ENCODE assay signal across 24 cellular contexts in genomic region chr6:104952911-104953409, GRCh38. TPM values are rescaled to one million over a fixed set of nuclear protein-coding genes. Genes with fewer than 3 reads are reported as not detected.
DNase-seq lines count a peak whose midpoint lies in the region; ATAC-seq, FAIRE-seq and TF ChIP-seq lines count a peak whose summit lies in the region.
"Had no signal": no experiment of that assay in that cellular context is flagged by ENCODE, and none has a peak within 500 bp of the region (broad histone marks: within the 10 kb centered on the region; RNA-seq: fewer than 3 reads in every experiment).

No MANE protein-coding gene starts in this region.

- in situ Hi-C loops in KBM-7 (cut with MboI; ENCODE audit: low pct_unique_long_range_greater_than_20kb, low sequenced_read_pairs) = no loop called here

- H3K36me3 Mint-ChIP-seq in glutamatergic neuron (ENCODE audit: unreplicated experiment) = no peaks in the 10 kb centered on the region
- H3K36me3 Mint-ChIP-seq in nephron progenitor cell (ENCODE audit: low read depth) = no peaks in the 10 kb centered on the region

- no peak for ATAC-seq in HG02678 (IDR thresholded peaks at IDR 0.05; ENCODE audit: unreplicated experiment)
- ATAC-seq: lower lobe of right lung; stimulated activated naive CD8-positive, alpha-beta T cell treated with anti-CD3 and anti-CD28 coated beads, Interleukin-15, amount 100 ng/mL, for 72 hours had no signal

- DNase-seq in D341Med (ENCODE audit: low spot score) = peak; percentile 38
- peak; percentile 74 for DNase-seq in KBM-7
- peak; percentile 64 for DNase-seq in glutamatergic neuron
- peak; percentile 65 for DNase-seq in nephron progenitor cell
- no peak for DNase-seq in urothelium cell line (ENCODE audit: low spot score)
- DNase-seq in activated CD8-positive, alpha-beta memory T cell treated with anti-CD3 and anti-CD28 coated beads, Interleukin-2, amount 50 U/mL, for 4 hours = no peak
- DNase-seq in stimulated activated CD4-positive, alpha-beta T cell treated with anti-CD3 and anti-CD28 coated beads, Interleukin-2, amount 100 ng/mL, for 24 hours = no peak
- DNase-seq: activated CD4-positive, CD25-positive, alpha-beta regulatory T cell; activated CD8-positive, alpha-beta memory T cell treated with anti-CD3 and anti-CD28 coated beads for 24 hours; CD4-positive, alpha-beta T cell; DMS79 treated with DMSO at 0.1 percent for 48 hours; effector memory CD4-positive, alpha-beta T cell; hypothalamus; lower lobe of right lung; naive B cell; NCI-H2081; NCI-H524; stimulated activated naive CD8-positive, alpha-beta T cell treated with anti-CD3 and anti-CD28 coated beads, Interleukin-15, amount 100 ng/mL, for 72 hours; T-helper 2 cell; uterus had no signal

- FAIRE-seq in urothelium cell line (lab: Jason Lieb, UNC) = no peak

- H3K9me3 Mint-ChIP-seq in glutamatergic neuron (ENCODE audit: unreplicated experiment) = peaks cover 22% of the 10 kb centered on the region
- H3K9me3 Mint-ChIP-seq in nephron progenitor cell = no peaks in the 10 kb centered on the region
- H3K9me3 Mint-ChIP-seq: activated T-helper 2 cell treated with anti-CD3 and anti-CD28 coated beads, Interferon-gamma antibody, Interleukin-2, Interleukin-4, amounts not matched to agents 10 μg/mL and 5 μg/mL and 100 μg/mL, durations not matched to agents 14 hours and 24 hours and 36 hours had no signal

- no peak for TF ChIP-seq CTCF in glutamatergic neuron (IDR thresholded peaks at IDR 0.05; ENCODE audit: partially characterized antibody, unreplicated experiment)
- TF ChIP-seq CTCF in nephron progenitor cell (IDR thresholded peaks at IDR 0.05) = no peak

- H3K27me3 Mint-ChIP-seq in glutamatergic neuron (ENCODE audit: unreplicated experiment) (peaks cover 11% of the 10 kb centered on the region), nephron progenitor cell (ENCODE audit: low read depth, poor library complexity) (no peaks in the 10 kb centered on the region)

- H3K4me3 Mint-ChIP-seq in glutamatergic neuron (ENCODE audit: unreplicated experiment) (peak overlapping the region; percentile 91), nephron progenitor cell (peak overlapping the region; percentile 99)
- H3K4me3 Mint-ChIP-seq: CD4-positive, alpha-beta T cell; central memory CD8-positive, alpha-beta T cell; stimulated activated naive CD8-positive, alpha-beta T cell treated with anti-CD3 and anti-CD28 coated beads, Interleukin-15, amount 100 ng/mL, for 72 hours had no signal

- H3K27ac Mint-ChIP-seq in glutamatergic neuron (ENCODE audit: unreplicated experiment) (peak overlapping the region; percentile 96), nephron progenitor cell (peak overlapping the region; percentile 98)
- H3K27ac Mint-ChIP-seq: activated T-helper 2 cell treated with anti-CD3 and anti-CD28 coated beads, Interferon-gamma antibody, Interleukin-2, Interleukin-4, amounts not matched to agents 10 μg/mL and 5 μg/mL and 100 μg/mL, durations not matched to agents 14 hours and 24 hours and 36 hours; CD4-positive, alpha-beta T cell; stimulated activated naive CD8-positive, alpha-beta T cell treated with anti-CD3 and anti-CD28 coated beads, Interleukin-15, amount 100 ng/mL, for 72 hours had no signal

- peaks cover 37% of the 10 kb centered on the region for H3K4me1 Mint-ChIP-seq in glutamatergic neuron (ENCODE audit: low read depth, unreplicated experiment)
- peaks cover 74% of the 10 kb centered on the region for H3K4me1 Mint-ChIP-seq in nephron progenitor cell

RNA-seq across cellular contexts. Expression of gene LIN28B, which starts 3.9 kb away (rescaled TPM):
- total RNA-seq in glutamatergic neuron (ENCODE audit: unreplicated experiment) = 105 TPM
- total RNA-seq: CD4-positive, alpha-beta T cell; lower lobe of right lung; right atrium auricular region had no signal

Comparison
In these comparisons a context has a peak if more than half of its experiments do, and no peak if none do; other contexts are left out.
1. DNase-seq: peak in D341Med (single experiment), KBM-7 (single experiment), glutamatergic neuron (single experiment) and nephron progenitor cell (single experiment); none in urothelium cell line (single experiment), activated CD8-positive, alpha-beta memory T cell treated with anti-CD3 and anti-CD28 coated beads, Interleukin-2, amount 50 U/mL, for 4 hours (single experiment) and stimulated activated CD4-positive, alpha-beta T cell treated with anti-CD3 and anti-CD28 coated beads, Interleukin-2, amount 100 ng/mL, for 24 hours (0 of 2).